In genomic region chr11:70397983-70398833, GRCh38 we compare ENCODE assay signal across 8 cellular contexts. TPM values are rescaled to one million over a fixed set of nuclear protein-coding genes. Genes with fewer than 3 reads are reported as not detected.
DNase-seq lines count a peak whose midpoint lies in the region; ATAC-seq, FAIRE-seq and TF ChIP-seq lines count a peak whose summit lies in the region.

Gene CTTN (plus strand): TSS chr11:70398529. CDS start chr11:70407298, 8,769 bp downstream.

- H3K27me3 ChIP-seq in OCI-LY3 (ENCODE audit: low read depth, low read length) = peaks cover 9% of the 10 kb centered on the region; the same call in 1 of the 2 replicates

- H3K4me2 ChIP-seq in OCI-LY3 (ENCODE audit: low read length) = peak within 1 kb of the TSS; percentile 92

- TF ChIP-seq CTCF in OCI-LY3 (IDR thresholded peaks at IDR 0.05; ENCODE audit: low read depth, low read length) = no peak
- TF ChIP-seq CTCF in mesothelial cell of epicardium (IDR thresholded peaks at IDR 0.05; ENCODE audit: unreplicated experiment) = no peak

- FAIRE-seq in GM18507 (lab: Jason Lieb, UNC) = no peak

- peaks cover 26% of the 10 kb centered on the region for H3K36me3 ChIP-seq in OCI-LY3 (replicated peaks; ENCODE audit: low read depth, low read length)

- peak within 1 kb of the TSS; percentile 24 for H3K27ac ChIP-seq in OCI-LY3 (ENCODE audit: low read length)

- ATAC-seq in HG02981 (IDR thresholded peaks at IDR 0.05; ENCODE audit: unreplicated experiment) = no peak

- H3K4me3 ChIP-seq in OCI-LY3 (ENCODE audit: low read length) = peak within 1 kb of the TSS; percentile 87

- H3K9me3 ChIP-seq in OCI-LY3 (ENCODE audit: insufficient read depth, low read length) = no peaks in the 10 kb centered on the region

- H4K20me1 ChIP-seq in OCI-LY3 (ENCODE audit: insufficient read depth, low read length) = peaks cover 30% of the 10 kb centered on the region

- H3K27me3 Mint-ChIP-seq in mesothelial cell of epicardium (ENCODE audit: low read depth) = no peaks in the 10 kb centered on the region

- H3K4me1 ChIP-seq in OCI-LY3 (ENCODE audit: low read length) = peaks cover 13% of the 10 kb centered on the region

- H3K4me3 Mint-ChIP-seq in mesothelial cell of epicardium = peak within 1 kb of the TSS; percentile 88

- H3K27ac Mint-ChIP-seq in mesothelial cell of epicardium = peak within 1 kb of the TSS; percentile 92

- no peaks in the 10 kb centered on the region for H3K9me3 Mint-ChIP-seq in mesothelial cell of epicardium

- peaks cover 18% of the 10 kb centered on the region for H3K4me1 Mint-ChIP-seq in mesothelial cell of epicardium

- H3K79me2 ChIP-seq in OCI-LY3 (ENCODE audit: low read length) = peaks cover 28% of the 10 kb centered on the region

- H3K36me3 Mint-ChIP-seq in mesothelial cell of epicardium = no peaks in the 10 kb centered on the region

- peak within 1 kb of the TSS; percentile 77 for H3K9ac ChIP-seq in OCI-LY3 (ENCODE audit: low read length)

- H2AFZ ChIP-seq in OCI-LY3 (ENCODE audit: low read depth, low read length) = peak within 1 kb of the TSS; percentile 75

- DNase-seq in GM18507 (ENCODE audit: extremely low spot score, insufficient read length, low read depth) (peak; percentile 60), HuH-7 (ENCODE audit: low spot score) (peak; percentile 99), activated T-cell treated with anti-CD3 and anti-CD28 coated beads for 48 hours (ENCODE audit: low read depth) (peak; percentile 75), epidermal melanocyte (ENCODE audit: insufficient read length, low spot score) (peak; percentile 86), mesothelial cell of epicardium (ENCODE audit: low spot score in 2 of 2, unreplicated experiment in 2 of 2) (peak; percentile 87 to 90)
- peak; percentile 16 to 23 for DNase-seq in stimulated activated CD8-positive, alpha-beta memory T cell treated with anti-CD3 and anti-CD28 coated beads, Interleukin-15, amount 100 ng/mL, for 4 hours (ENCODE audit: low read depth in 2 of 2)

RNA-seq across cellular contexts. Expression of gene CTTN, which starts in this region (rescaled TPM):
- 307 to 326 TPM (median 318 TPM) in 3 replicates for total RNA-seq in mesothelial cell of epicardium

Comparison
In these comparisons a context has a peak if more than half of its experiments do, and no peak if none do; other contexts are left out.
1. DNase-seq: peak in every context shown above with its lines; median percentile 99 in HuH-7; 88 in mesothelial cell of epicardium; 86 in epidermal melanocyte; 75 in activated T-cell treated with anti-CD3 and anti-CD28 coated beads for 48 hours; 60 in GM18507; 20 in stimulated activated CD8-positive, alpha-beta memory T cell treated with anti-CD3 and anti-CD28 coated beads, Interleukin-15, amount 100 ng/mL, for 4 hours.